In genomic region chr12:7899755-7900154, GRCh38 we compare ENCODE assay signal across 12 cellular contexts. TPM values are rescaled to one million over a fixed set of nuclear protein-coding genes. Genes with fewer than 3 reads are reported as not detected.
"Had no signal": no experiment of that assay in that cellular context is flagged by ENCODE, and none has a peak within 500 bp of the region (broad histone marks: within the 10 kb centered on the region; RNA-seq: fewer than 3 reads in every experiment).

No MANE protein-coding gene starts in this region.

- H3K27ac Mint-ChIP-seq: activated naive CD4-positive, alpha-beta T cell treated with anti-CD3 and anti-CD28 coated beads, Interleukin-2, amount 50 U/mL, for 24 hours; activated T-helper 2 cell treated with anti-CD3 and anti-CD28 coated beads, Interferon-gamma antibody, Interleukin-2, Interleukin-4, amounts not matched to agents 10 μg/mL and 5 μg/mL and 100 μg/mL, durations not matched to agents 14 hours and 24 hours and 36 hours; stimulated activated effector memory CD8-positive, alpha-beta T cell treated with anti-CD3 and anti-CD28 coated beads, Interleukin-12 subunit alpha, Interleukin-12 subunit beta, amount 100 ng/mL, for 72 hours had no signal

- H3K36me3 ChIP-seq: esophagus muscularis mucosa, right atrium auricular region, tibial nerve had no signal

- H3K4me1 Mint-ChIP-seq: activated naive CD4-positive, alpha-beta T cell treated with anti-CD3 and anti-CD28 coated beads, Interleukin-2, amount 50 U/mL, for 24 hours; stimulated activated effector memory CD8-positive, alpha-beta T cell treated with anti-CD3 and anti-CD28 coated beads, Interleukin-12 subunit alpha, Interleukin-12 subunit beta, amount 100 ng/mL, for 72 hours had no signal

- H3K9me3 Mint-ChIP-seq: activated naive CD4-positive, alpha-beta T cell treated with anti-CD3 and anti-CD28 coated beads, Interleukin-2, amount 50 U/mL, for 24 hours; activated T-helper 2 cell treated with anti-CD3 and anti-CD28 coated beads, Interferon-gamma antibody, Interleukin-2, Interleukin-4, amounts not matched to agents 10 μg/mL and 5 μg/mL and 100 μg/mL, durations not matched to agents 14 hours and 24 hours and 36 hours; stimulated activated effector memory CD8-positive, alpha-beta T cell treated with anti-CD3 and anti-CD28 coated beads, Interleukin-12 subunit alpha, Interleukin-12 subunit beta, amount 100 ng/mL, for 72 hours had no signal

- H3K4me3 ChIP-seq: esophagus muscularis mucosa, right atrium auricular region, tibial nerve had no signal

- H3K27ac ChIP-seq: esophagus muscularis mucosa, right atrium auricular region, tibial nerve had no signal

- ATAC-seq: stimulated activated effector memory CD8-positive, alpha-beta T cell treated with anti-CD3 and anti-CD28 coated beads, Interleukin-12 subunit alpha, Interleukin-12 subunit beta, amount 100 ng/mL, for 72 hours had no signal

- H3K4me3 Mint-ChIP-seq: activated naive CD4-positive, alpha-beta T cell treated with anti-CD3 and anti-CD28 coated beads, Interleukin-2, amount 50 U/mL, for 24 hours; stimulated activated effector memory CD8-positive, alpha-beta T cell treated with anti-CD3 and anti-CD28 coated beads, Interleukin-12 subunit alpha, Interleukin-12 subunit beta, amount 100 ng/mL, for 72 hours had no signal

- DNase-seq: activated CD4-positive, alpha-beta T cell treated with anti-CD3 and anti-CD28 coated beads, Interleukin-2, amount 50 U/mL, for 1 hour; amygdala; hippocampal formation; midbrain; small intestine had no signal

- H3K36me3 Mint-ChIP-seq: activated naive CD4-positive, alpha-beta T cell treated with anti-CD3 and anti-CD28 coated beads, Interleukin-2, amount 50 U/mL, for 24 hours; stimulated activated effector memory CD8-positive, alpha-beta T cell treated with anti-CD3 and anti-CD28 coated beads, Interleukin-12 subunit alpha, Interleukin-12 subunit beta, amount 100 ng/mL, for 72 hours had no signal

- H3K27me3 Mint-ChIP-seq: activated naive CD4-positive, alpha-beta T cell treated with anti-CD3 and anti-CD28 coated beads, Interleukin-2, amount 50 U/mL, for 24 hours had no signal

- H3K4me1 ChIP-seq: esophagus muscularis mucosa, right atrium auricular region, tibial nerve had no signal

- H3K27me3 ChIP-seq: esophagus muscularis mucosa, right atrium auricular region, tibial nerve had no signal

- H3K9me3 ChIP-seq: esophagus muscularis mucosa, right atrium auricular region, tibial nerve had no signal

RNA-seq across cellular contexts. Expression of gene SLC2A14, which starts 27.0 kb away (rescaled TPM):
- total RNA-seq: right atrium auricular region; T-helper 2 cell treated with Interferon-gamma antibody and Interleukin-4, amounts not matched to agents 100 ng/mL and 5 ng/mL, for 36 hours had no signal
